Comparison of ENCODE assay signal across 16 cellular contexts in the genomic region with DNA sequence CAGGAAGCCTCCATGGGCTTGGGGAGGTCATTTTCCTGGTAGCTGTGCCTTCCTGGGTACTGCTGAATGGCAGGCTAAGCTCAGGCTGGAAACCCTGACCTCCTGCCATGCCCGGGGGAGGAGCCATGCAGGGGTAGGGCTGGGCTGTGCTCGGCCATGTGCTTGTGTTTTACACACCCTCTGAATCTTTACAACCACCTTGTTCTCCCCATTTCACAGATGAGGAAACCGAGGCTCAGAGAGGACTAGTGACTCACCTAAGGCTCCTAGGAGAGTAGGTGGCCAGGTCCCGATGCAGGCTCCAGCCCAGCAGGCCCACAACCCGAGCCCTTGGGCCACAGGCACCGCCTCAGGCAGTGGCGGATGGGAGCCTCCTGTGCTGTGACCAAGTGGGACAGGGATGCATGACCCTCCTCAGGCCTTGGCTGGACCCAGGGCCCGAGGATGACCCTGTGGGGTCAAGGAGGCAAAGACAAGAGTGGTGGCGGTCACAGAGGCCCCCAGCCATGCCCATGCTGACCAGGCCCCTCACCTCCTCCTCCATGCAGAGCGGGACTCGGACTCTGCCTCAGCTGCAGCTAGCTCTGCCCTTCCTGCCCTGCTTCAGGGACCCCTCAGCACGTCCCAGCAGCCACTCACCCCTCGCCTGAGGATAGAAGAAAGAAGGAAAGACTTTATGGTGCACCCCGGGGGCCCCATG.
"Had no signal": no experiment of that assay in that cellular context is flagged by ENCODE, and none has a peak within 500 bp of the region (broad histone marks: within the 10 kb centered on the region; RNA-seq: fewer than 3 reads in every experiment).

No MANE protein-coding gene starts in this region.

- H3K4me3 ChIP-seq: hepatocyte, pancreas, spleen, thyroid gland had no signal

- H3K4me1 ChIP-seq: pancreas had no signal

- H3K36me3 ChIP-seq: pancreas, spleen, thyroid gland had no signal

- H3K36me3 Mint-ChIP-seq: activated CD4-positive, alpha-beta memory T cell treated with anti-CD3 and anti-CD28 coated beads for 36 hours; activated naive CD8-positive, alpha-beta T cell treated with anti-CD3 and anti-CD28 coated beads for 36 hours had no signal

- H3K4me2 ChIP-seq: hepatocyte had no signal

- H3K9me3 Mint-ChIP-seq: activated CD4-positive, alpha-beta memory T cell treated with anti-CD3 and anti-CD28 coated beads for 36 hours; activated naive CD8-positive, alpha-beta T cell treated with anti-CD3 and anti-CD28 coated beads for 36 hours; T-helper 2 cell treated with Interferon-gamma antibody and Interleukin-4, amounts not matched to agents 5 μg/mL and 100 μg/mL, for 36 hours had no signal

- H3K9me3 ChIP-seq: pancreas, thyroid gland had no signal

- H3K4me3 Mint-ChIP-seq: activated CD4-positive, alpha-beta memory T cell treated with anti-CD3 and anti-CD28 coated beads for 36 hours; activated naive CD8-positive, alpha-beta T cell treated with anti-CD3 and anti-CD28 coated beads for 36 hours; effector memory CD8-positive, alpha-beta T cell; stimulated activated naive B cell treated with anti-CD40 and anti-IgM and Interleukin-4, amounts not matched to agents 10 μg/mL and 1 μg/mL and 100 μg/mL, for 72 hours; T-helper 2 cell treated with Interferon-gamma antibody and Interleukin-4, amounts not matched to agents 5 μg/mL and 100 μg/mL, for 36 hours had no signal

- FAIRE-seq: pancreas, TTC549, urothelium cell line had no signal

- H3K27ac ChIP-seq: hepatocyte, pancreas, thyroid gland had no signal

- H3K27me3 Mint-ChIP-seq: activated naive CD8-positive, alpha-beta T cell treated with anti-CD3 and anti-CD28 coated beads for 36 hours had no signal

- DNase-seq: activated CD4-positive, alpha-beta memory T cell treated with anti-CD3 and anti-CD28 coated beads for 36 hours; activated naive CD4-positive, alpha-beta T cell; activated naive CD8-positive, alpha-beta T cell treated with anti-CD3 and anti-CD28 coated beads for 36 hours; activated T-cell treated with anti-CD3 and anti-CD28 coated beads for 4 hours; amniotic stem cell; dermis blood vessel endothelial cell; effector memory CD8-positive, alpha-beta T cell; mammary epithelial cell; spleen; stimulated activated naive B cell treated with anti-CD40 and anti-IgM and Interleukin-4, amounts not matched to agents 10 μg/mL and 1 μg/mL and 100 μg/mL, for 72 hours; thyroid gland had no signal

- H3K27ac Mint-ChIP-seq: activated CD4-positive, alpha-beta memory T cell treated with anti-CD3 and anti-CD28 coated beads for 36 hours; activated naive CD8-positive, alpha-beta T cell treated with anti-CD3 and anti-CD28 coated beads for 36 hours; stimulated activated naive B cell treated with anti-CD40 and anti-IgM and Interleukin-4, amounts not matched to agents 10 μg/mL and 1 μg/mL and 100 μg/mL, for 72 hours; T-helper 2 cell treated with Interferon-gamma antibody and Interleukin-4, amounts not matched to agents 5 μg/mL and 100 μg/mL, for 36 hours had no signal

- H2AFZ ChIP-seq: hepatocyte had no signal

- H3K27me3 ChIP-seq: hepatocyte, pancreas, spleen, thyroid gland had no signal
